In the genomic region with DNA sequence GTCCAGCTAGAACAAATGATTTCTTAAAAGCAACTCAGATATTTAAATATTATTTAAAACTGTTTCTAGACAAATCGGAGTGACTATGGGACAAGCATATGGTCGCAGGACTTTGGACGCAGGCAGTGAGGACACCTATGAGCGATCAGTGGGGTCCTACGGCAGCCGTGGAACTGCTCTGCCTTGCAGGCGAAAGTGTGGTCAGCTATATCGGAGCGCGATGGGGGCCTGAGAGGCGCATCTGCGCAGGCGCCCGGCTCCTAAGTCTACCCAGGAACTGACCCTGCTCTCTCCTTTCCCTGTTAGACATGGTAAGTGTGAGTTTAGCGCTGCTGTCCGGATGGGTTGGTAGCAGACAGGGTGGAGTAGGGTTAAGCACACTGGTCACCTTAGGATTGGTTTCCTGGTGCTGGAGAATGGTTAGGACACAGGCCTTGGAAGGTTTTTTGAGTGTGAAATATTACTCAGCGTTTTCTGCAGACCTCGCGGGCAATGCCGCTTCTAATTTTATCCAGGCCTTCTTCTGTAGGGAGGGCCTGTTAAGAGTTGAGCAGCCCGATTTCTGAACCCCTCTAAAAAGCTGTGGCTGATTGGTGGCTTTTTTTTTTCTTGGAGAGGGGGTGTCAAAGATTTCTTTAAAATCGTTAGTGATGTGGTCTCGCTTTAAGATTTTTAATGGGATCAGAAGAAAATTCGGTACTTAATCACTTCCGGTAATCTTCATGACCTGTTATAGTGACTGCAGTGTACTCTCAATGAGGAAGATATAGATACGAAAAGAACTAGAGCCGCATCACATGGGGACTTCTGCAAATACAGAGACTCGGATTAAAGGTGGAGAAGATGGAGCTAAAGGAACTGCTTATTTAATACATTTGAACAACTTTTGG, we compare ENCODE assay signal across 8 cellular contexts. TPM values are rescaled to one million over a fixed set of nuclear protein-coding genes. Genes with fewer than 3 reads are reported as not detected.
DNase-seq lines count a peak whose midpoint lies in the region; ATAC-seq and TF ChIP-seq lines count a peak whose summit lies in the region.

Gene RABGGTB (plus strand): TSS at position 293 of the 890 bp plus-strand sequence. CDS start 16 bp downstream, at position 309.

- peak within 1 kb of the TSS; percentile 75 for H3K27ac ChIP-seq in colonic mucosa

- H3K36me3 ChIP-seq in BE2C, result peaks cover 37% of the 10 kb centered on the region
- H3K36me3 ChIP-seq in colonic mucosa, result no peaks in the 10 kb centered on the region

- DNase-seq in BE2C (peak; percentile 88), GM19240 (ENCODE audit: insufficient read length, low spot score) (peak; percentile 61), NCI-H526 (lab: John Stamatoyannopoulos, UW) (peak; percentile 91 to 96), colonic mucosa (peak; percentile 96), kidney tubule cell (ENCODE audit: low spot score) (peak; percentile 97)
- DNase-seq in activated CD4-positive, alpha-beta T cell treated with anti-CD3 and anti-CD28 coated beads for 48 hours, result peak; percentile 97
- peak; percentile 90 to 92 (median 90) for DNase-seq in stimulated activated CD4-positive, alpha-beta T cell treated with anti-CD3 and anti-CD28 coated beads, Interleukin-1b, Interleukin-23, amount 100 ng/mL, for 24 hours (ENCODE audit: low read depth in 4 of 4, low spot score in 1 of 4)

- H3K4me3 ChIP-seq in BE2C (ENCODE audit: low read depth, low read length) (peak within 1 kb of the TSS; percentile 85), colonic mucosa (peak within 1 kb of the TSS; percentile 44)

- H3K27me3 ChIP-seq in BE2C (no peaks in the 10 kb centered on the region), colonic mucosa (no peaks in the 10 kb centered on the region)

- peak within 1 kb of the TSS; percentile 66 to 89 for H3K9ac ChIP-seq in colonic mucosa (ENCODE audit: low read depth in 2 of 2, low read length in 2 of 2)

- H3K4me1 ChIP-seq in BE2C (no peaks in the 10 kb centered on the region), colonic mucosa (no peaks in the 10 kb centered on the region)

- ATAC-seq in HG03460 (IDR thresholded peaks at IDR 0.05; ENCODE audit: unreplicated experiment), result peak; percentile 72

- H3K9me3 ChIP-seq in BE2C, result no peaks in the 10 kb centered on the region
- H3K9me3 ChIP-seq in colonic mucosa, result no peaks in the 10 kb centered on the region

- TF ChIP-seq CTCF in BE2C (IDR thresholded peaks at IDR 0.05; ENCODE audit: low read depth, low read length), result no peak
- TF ChIP-seq CTCF in colonic mucosa (IDR thresholded peaks at IDR 0.05), result no peak

- intact Hi-C loops in colonic mucosa (cut with DNase I), result loop anchor here (5.0 kb wide), 1 partner anchor 59 kb away; no protein-coding TSS in a partner anchor

RNA-seq across cellular contexts. Expression of gene RABGGTB, which starts in this region (rescaled TPM):
- polyA plus RNA-seq in BE2C (2012; ENCODE audit: insufficient read depth, insufficient read length, low read depth), result 28.1 TPM
- 10 to 100 TPM; 58.3 to 67.6 TPM for total RNA-seq in colonic mucosa

Comparison
In these comparisons a context has a peak if more than half of its experiments do, and no peak if none do; other contexts are left out.
1. Peak in every context shown above with its lines: DNase-seq, ATAC-seq, H3K4me3 ChIP-seq and H3K27ac ChIP-seq.